Comparison of ENCODE assay signal across 8 cellular contexts in the genomic region with DNA sequence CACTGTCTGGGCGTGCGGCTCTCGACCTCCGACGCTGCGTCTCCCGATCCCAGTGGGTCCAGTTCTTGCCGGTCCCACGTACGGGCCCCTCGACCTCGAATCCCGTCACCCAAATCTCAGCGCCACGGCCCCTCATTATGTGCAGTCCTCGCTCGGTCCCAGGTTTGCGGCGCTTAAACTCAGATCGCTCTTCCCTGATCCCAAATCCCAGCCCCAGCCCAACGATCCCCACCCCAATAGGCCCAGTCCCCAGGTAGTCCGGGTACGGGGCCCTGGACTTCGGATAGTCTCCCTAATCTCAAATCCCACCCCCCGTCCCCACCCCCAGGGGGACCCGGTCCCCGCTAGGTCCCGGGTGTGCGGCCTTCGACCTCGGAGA. TPM values are rescaled to one million over a fixed set of nuclear protein-coding genes. Genes with fewer than 3 reads are reported as not detected.
DNase-seq lines count a peak whose midpoint lies in the region; ATAC-seq, FAIRE-seq and TF ChIP-seq lines count a peak whose summit lies in the region.

No MANE protein-coding gene starts in this region.

- no peak for FAIRE-seq in astrocyte (lab: Jason Lieb, UNC)

- peak overlapping the region; percentile 93 for H3K9ac ChIP-seq in astrocyte (ENCODE audit: low read length)

- H3K79me2 ChIP-seq in astrocyte (ENCODE audit: insufficient read depth, low read length), result peaks cover 56% of the 10 kb centered on the region

- H3K4me1 ChIP-seq in astrocyte (ENCODE audit: insufficient read depth, low read length) (peaks cover 11% of the 10 kb centered on the region), lung (ENCODE audit: control insufficient read depth in 2 of 2, insufficient read depth in 2 of 2, low read length in 2 of 2) (peaks cover 7 to 13% of the 10 kb centered on the region in 2 donors), aorta (ENCODE audit: control insufficient read depth in 1 of 2, insufficient read depth in 2 of 2, low read length in 2 of 2) (peaks cover 0 to 6% of the 10 kb centered on the region in 2 donors)

- H3K4me2 ChIP-seq in astrocyte (ENCODE audit: low read length), result peak overlapping the region; percentile 98

- peak overlapping the region; percentile 96 for H3K4me3 Mint-ChIP-seq in CD14-positive monocyte
- peak overlapping the region; percentile 97 for H3K4me3 Mint-ChIP-seq in astrocyte (ENCODE audit: unreplicated experiment)

- H3K36me3 Mint-ChIP-seq in CD14-positive monocyte (peaks cover 2 to 9% of the 10 kb centered on the region in 2 donors), astrocyte (ENCODE audit: low read depth, unreplicated experiment) (peaks cover 6% of the 10 kb centered on the region)

- 1% methylated on average over 31 of the region's 31 CpGs for WGBS in lung, 2 donors
- 1% methylated on average over 31 of the region's 31 CpGs for WGBS in aorta, 2 donors

- TF ChIP-seq CTCF in CD14-positive monocyte (IDR thresholded peaks at IDR 0.05), result peak; percentile 12
- TF ChIP-seq CTCF in astrocyte (IDR thresholded peaks at IDR 0.05; ENCODE audit: insufficient read depth, low read depth, low read length), result no peak
- no peak for TF ChIP-seq CTCF in lung (IDR thresholded peaks at IDR 0.05; ENCODE audit: control extremely low read depth, extremely low read depth)

- peaks cover 0 to 2% (median 0%) of the 10 kb centered on the region in 7 donors for H3K9me3 Mint-ChIP-seq in CD14-positive monocyte
- H3K9me3 Mint-ChIP-seq in astrocyte (ENCODE audit: unreplicated experiment), result no peaks in the 10 kb centered on the region

- H3K36me3 ChIP-seq in astrocyte (ENCODE audit: insufficient read depth, low read length), result no peaks in the 10 kb centered on the region
- peaks cover 0 to 3% of the 10 kb centered on the region in 2 donors for H3K36me3 ChIP-seq in lung (ENCODE audit: control insufficient read depth in 2 of 2, insufficient read depth in 2 of 2, low read length in 2 of 2)
- H3K36me3 ChIP-seq in aorta (ENCODE audit: control insufficient read depth in 1 of 2, insufficient read depth in 2 of 2, low read length in 1 of 2), result no peaks in the 10 kb centered on the region

- H3K27me3 Mint-ChIP-seq in CD14-positive monocyte (ENCODE audit: low read depth in 3 of 3), result peaks cover 0 to 3% (median 1%) of the 10 kb centered on the region in 3 donors
- H3K27me3 Mint-ChIP-seq in astrocyte (ENCODE audit: low read depth, unreplicated experiment), result no peaks in the 10 kb centered on the region

- H3K4me1 Mint-ChIP-seq in CD14-positive monocyte (peaks cover 44% of the 10 kb centered on the region), astrocyte (ENCODE audit: low read depth, unreplicated experiment) (peaks cover 10% of the 10 kb centered on the region)

- peak; percentile 1 for ATAC-seq in HG02759 (IDR thresholded peaks at IDR 0.05; ENCODE audit: unreplicated experiment)
- ATAC-seq in lung (ENCODE audit: insufficient read depth, low FRiP score), result peak; percentile 0
- ATAC-seq in aorta (ENCODE audit: low FRiP score), result no peak
- no peak for ATAC-seq in GM18873 (IDR thresholded peaks at IDR 0.05; ENCODE audit: low FRiP score, unreplicated experiment)

- intact Hi-C loops in CD14-positive monocyte (cut with micrococcal nuclease) (loop anchor here in 1 of 2 donors (2.0 kb wide), 1 partner anchor 14 kb away; no protein-coding TSS in a partner anchor), aorta (cut with DNase I) (no loop called here)

- peak overlapping the region; percentile 99 to 100 (median 100) for H3K27ac Mint-ChIP-seq in CD14-positive monocyte
- peak overlapping the region; percentile 99 for H3K27ac Mint-ChIP-seq in astrocyte (ENCODE audit: unreplicated experiment)

- no peak overlapping the region for H2AFZ ChIP-seq in astrocyte (ENCODE audit: low read depth, low read length)

- peak overlapping the region; percentile 98 for H3K27ac ChIP-seq in astrocyte (ENCODE audit: low read depth, low read length)
- peak overlapping the region; percentile 94 to 99 for H3K27ac ChIP-seq in lung (ENCODE audit: low read depth in 1 of 2, low read length in 1 of 2)
- peak overlapping the region; percentile 50 to 99 for H3K27ac ChIP-seq in aorta (ENCODE audit: low read depth in 1 of 2, low read length in 2 of 2)

- H3K4me3 ChIP-seq in astrocyte (ENCODE audit: insufficient read depth, low read depth, low read length) (peak overlapping the region; percentile 79), lung (peak overlapping the region; percentile 94), aorta (ENCODE audit: low read length in 2 of 2) (peak overlapping the region; percentile 39 to 87)

- DNase-seq in CD14-positive monocyte (ENCODE audit: low spot score) (no peak), astrocyte (ENCODE audit: low read depth) (no peak), lung (ENCODE audit: low spot score) (no peak), aorta (peak in 1 of 2 donors; percentile 76), foreskin melanocyte (no peak), NCI-H2081 (lab: John Stamatoyannopoulos, UW) (no peak)

- H3K27me3 ChIP-seq in astrocyte (ENCODE audit: insufficient read depth, low read length) (no peaks in the 10 kb centered on the region), lung (ENCODE audit: control insufficient read depth, insufficient read depth) (no peaks in the 10 kb centered on the region), aorta (ENCODE audit: control insufficient read depth in 1 of 2, insufficient read depth in 2 of 2, low read length in 1 of 2) (no peaks in the 10 kb centered on the region)

- H3K9me3 ChIP-seq in astrocyte (ENCODE audit: insufficient read depth, low read depth, low read length) (no peaks in the 10 kb centered on the region), lung (ENCODE audit: control insufficient read depth in 2 of 2, insufficient read depth in 1 of 2, low read length in 1 of 2) (no peaks in the 10 kb centered on the region), aorta (ENCODE audit: control insufficient read depth, low read length) (no peaks in the 10 kb centered on the region)

- H4K20me1 ChIP-seq in astrocyte (ENCODE audit: insufficient read depth, low read length), result peaks cover 46% of the 10 kb centered on the region

RNA-seq across cellular contexts. Expression of gene HNRNPF, which starts 0.7 kb away (rescaled TPM):
- polyA plus RNA-seq in CD14-positive monocyte, result 100 to 1,000 TPM; 188 to 189 TPM
- 143 and 151 TPM in 2 replicates for total RNA-seq in astrocyte
- 100 to 1,000 TPM; 130 to 221 TPM for total RNA-seq in lung
- polyA plus RNA-seq in lung, result 100 to 1,000 TPM in 1 of 2 donors, 10 to 100 TPM in 1; 79.1 to 237 TPM
- 100 to 1,000 TPM; 103 to 114 TPM for total RNA-seq in aorta
- polyA plus RNA-seq in aorta, result 10 to 100 TPM; 54.3 to 63.2 TPM

RNA-seq across cellular contexts. Expression of gene ZNF487, which starts 28.6 kb away (rescaled TPM):
- polyA plus RNA-seq in CD14-positive monocyte (10 to 100 TPM in 1 of 2 donors, 1 to 10 TPM in 1; 8.6 to 15.6 TPM), lung (1 to 10 TPM; 8.4 to 8.6 TPM), aorta (1 to 10 TPM; 8.8 to 9.4 TPM)
- total RNA-seq in astrocyte (2.6 and 2.8 TPM in 2 replicates), lung (10 to 100 TPM in 1 of 2 donors, 1 to 10 TPM in 1; 9.6 to 25.4 TPM), aorta (1 to 10 TPM; 5.2 to 7.1 TPM)

RNA-seq across cellular contexts. Expression of gene FXYD4, which starts 36.9 kb away (rescaled TPM):
- polyA plus RNA-seq in CD14-positive monocyte (not detected), lung (1 to 10 TPM in 1 of 2 donors, under 1 TPM in 1; 0.65 to 2.9 TPM), aorta (not detected)
- total RNA-seq in astrocyte (not detected in 2 replicates), lung (1 to 10 TPM in 1 of 2 donors, not detected in 1; 3.9 TPM), aorta (not detected)

Comparison
In these comparisons a context has a peak if more than half of its experiments do, and no peak if none do; other contexts are left out.
1. ATAC-seq: peak in HG02759 (single experiment) and lung (single experiment); none in aorta (single experiment) and GM18873 (single experiment).
2. Peak in every context shown above with its lines, with median percentiles within 50 percentile points of each other: H3K27ac ChIP-seq and H3K4me3 ChIP-seq.